In genomic region chr13:21670883-21671792, GRCh38 we compare ENCODE assay signal across 8 cellular contexts. TPM values are rescaled to one million over a fixed set of nuclear protein-coding genes. Genes with fewer than 3 reads are reported as not detected.
DNase-seq lines count a peak whose midpoint lies in the region; ATAC-seq and TF ChIP-seq lines count a peak whose summit lies in the region.

TSS of gene FGF9 (plus strand) at chr13:21671073. CDS start at chr13:21671913, 840 bp downstream.

- POLR2A ChIA-PET in OCI-LY7 (lab: Charles Lee), result interaction anchor here (1.0 to 1.5 kb wide), 4 partner anchors 11 to 78 kb away, joined by 3 to 4 read pairs (median 3); no protein-coding TSS in a partner anchor

- H3K9me2 ChIP-seq in OCI-LY7 (ENCODE audit: insufficient read depth, low read length), result no peaks in the 10 kb centered on the region

- TSS peak; percentile 81 for BruUV-seq in OCI-LY7 (replicated peaks; lab: Mats Ljungman, UMichigan)

- intact Hi-C loops in OCI-LY7 (cut with micrococcal nuclease; ENCODE audit: unreplicated experiment) (loop anchor here (1.0 to 10.0 kb wide), 6 partner anchors 32 to 1704 kb away; partner anchors contain the start of genes MRPL57, SKA3 and ZDHHC20), natural killer cell (cut with micrococcal nuclease) (loop anchor here (1.0 kb wide), 1 partner anchor 67 kb away; the partner anchor contains the start of gene MICU2)

- H3K27ac ChIP-seq in HL-60 (replicated peaks), result no peak within 1 kb of the TSS
- peak within 1 kb of the TSS; percentile 72 for H3K27ac ChIP-seq in OCI-LY7 (ENCODE audit: low read depth, low read length, poor library complexity, severe bottlenecking)

- ATAC-seq in GM19468 (IDR thresholded peaks at IDR 0.05; ENCODE audit: extremely low read depth, unreplicated experiment), result peak; percentile 69
- peak; percentile 77 to 82 for ATAC-seq in activated T-cell treated with anti-CD3 and anti-CD28 coated beads, Interleukin-2, amount 50 U/mL, for 72 hours (replicated peaks in 1 of 2)
- peak; percentile 73 to 86 (median 77) for ATAC-seq in natural killer cell

- H3K36me3 Mint-ChIP-seq in activated T-cell treated with anti-CD3 and anti-CD28 coated beads, Interleukin-2, amount 50 U/mL, for 72 hours (ENCODE audit: insufficient read depth in 2 of 2), result no peaks in the 10 kb centered on the region
- H3K36me3 Mint-ChIP-seq in natural killer cell, result no peaks in the 10 kb centered on the region
- H3K36me3 Mint-ChIP-seq in stimulated activated naive CD8-positive, alpha-beta T cell treated with anti-CD3 and anti-CD28 coated beads, Interleukin-15, Interleukin-2, amounts not matched to agents 100 ng/mL and 50 ng/mL, for 24 hours (ENCODE audit: low read depth), result no peaks in the 10 kb centered on the region

- DNase-seq in DMS 273 treated with DMSO at 0.1 percent for 48 hours (lab: John Stamatoyannopoulos, UW) (peak; percentile 30), HL-60 (ENCODE audit: low read depth in 1 of 2, low spot score in 1 of 2) (peak; percentile 43 to 58), OCI-LY7 (ENCODE audit: low spot score) (peak; percentile 92), fibroblast of mammary gland (ENCODE audit: low read depth) (peak; percentile 60), natural killer cell (peak; percentile 78)
- DNase-seq in activated T-cell treated with anti-CD3 and anti-CD28 coated beads, Interleukin-2, amount 50 U/mL, for 72 hours, result peak; percentile 83 to 89

- no peaks in the 10 kb centered on the region for H3K9me3 Mint-ChIP-seq in activated T-cell treated with anti-CD3 and anti-CD28 coated beads, Interleukin-2, amount 50 U/mL, for 72 hours
- H3K9me3 Mint-ChIP-seq in natural killer cell, result no peaks in the 10 kb centered on the region
- H3K9me3 Mint-ChIP-seq in stimulated activated naive CD8-positive, alpha-beta T cell treated with anti-CD3 and anti-CD28 coated beads, Interleukin-15, Interleukin-2, amounts not matched to agents 100 ng/mL and 50 ng/mL, for 24 hours, result no peaks in the 10 kb centered on the region

- peak within 1 kb of the TSS; percentile 97 for H2AFZ ChIP-seq in OCI-LY7 (ENCODE audit: low read length)

- H3K4me3 Mint-ChIP-seq in activated T-cell treated with anti-CD3 and anti-CD28 coated beads, Interleukin-2, amount 50 U/mL, for 72 hours, result peak within 1 kb of the TSS; percentile 82 to 94
- peak within 1 kb of the TSS; percentile 98 for H3K4me3 Mint-ChIP-seq in natural killer cell
- H3K4me3 Mint-ChIP-seq in stimulated activated naive CD8-positive, alpha-beta T cell treated with anti-CD3 and anti-CD28 coated beads, Interleukin-15, Interleukin-2, amounts not matched to agents 100 ng/mL and 50 ng/mL, for 24 hours, result peak within 1 kb of the TSS; percentile 87

- peaks cover 52% of the 10 kb centered on the region for H3K27me3 Mint-ChIP-seq in activated T-cell treated with anti-CD3 and anti-CD28 coated beads, Interleukin-2, amount 50 U/mL, for 72 hours (ENCODE audit: low read depth)
- peaks cover 17 to 37% of the 10 kb centered on the region in 2 donors for H3K27me3 Mint-ChIP-seq in natural killer cell (ENCODE audit: low read depth in 2 of 2)
- H3K27me3 Mint-ChIP-seq in stimulated activated naive CD8-positive, alpha-beta T cell treated with anti-CD3 and anti-CD28 coated beads, Interleukin-15, Interleukin-2, amounts not matched to agents 100 ng/mL and 50 ng/mL, for 24 hours, result peaks cover 55% of the 10 kb centered on the region

- peaks cover 41% of the 10 kb centered on the region for H3K4me1 ChIP-seq in OCI-LY7 (ENCODE audit: insufficient read depth, low read length, poor library complexity, severe bottlenecking)

- no peaks in the 10 kb centered on the region for H3K9me3 ChIP-seq in OCI-LY7 (ENCODE audit: low read length)

- 0 out of 2 replicates have a peak, but pooled peaks cover 8% of the 10 kb centered on the region for H4K20me1 ChIP-seq in OCI-LY7 (ENCODE audit: insufficient read depth, low read length)

- H3K27ac Mint-ChIP-seq in activated T-cell treated with anti-CD3 and anti-CD28 coated beads, Interleukin-2, amount 50 U/mL, for 72 hours, result peak within 1 kb of the TSS; percentile 61
- peak within 1 kb of the TSS; percentile 79 to 87 for H3K27ac Mint-ChIP-seq in natural killer cell
- H3K27ac Mint-ChIP-seq in stimulated activated naive CD8-positive, alpha-beta T cell treated with anti-CD3 and anti-CD28 coated beads, Interleukin-15, Interleukin-2, amounts not matched to agents 100 ng/mL and 50 ng/mL, for 24 hours, result peak within 1 kb of the TSS; percentile 88

- peaks cover 46% of the 10 kb centered on the region for H3K4me1 Mint-ChIP-seq in activated T-cell treated with anti-CD3 and anti-CD28 coated beads, Interleukin-2, amount 50 U/mL, for 72 hours (ENCODE audit: low read depth)
- peaks cover 49 to 58% of the 10 kb centered on the region in 2 donors for H3K4me1 Mint-ChIP-seq in natural killer cell
- peaks cover 57% of the 10 kb centered on the region for H3K4me1 Mint-ChIP-seq in stimulated activated naive CD8-positive, alpha-beta T cell treated with anti-CD3 and anti-CD28 coated beads, Interleukin-15, Interleukin-2, amounts not matched to agents 100 ng/mL and 50 ng/mL, for 24 hours (ENCODE audit: low read depth)

- TF ChIP-seq CTCF in HL-60 (IDR thresholded peaks at IDR 0.05; ENCODE audit: insufficient read depth, low read length) (no peak), OCI-LY7 (conservative IDR thresholded peaks at IDR 0.05; ENCODE audit: low read length) (no peak), fibroblast of mammary gland (conservative IDR thresholded peaks at IDR 0.05; ENCODE audit: control insufficient read depth, insufficient read depth, low read depth, low read length) (no peak), natural killer cell (IDR thresholded peaks at IDR 0.05) (no peak)

- H3K4me3 ChIP-seq in HL-60 (replicated peaks; ENCODE audit: insufficient read depth, low read length), result peak within 1 kb of the TSS; percentile 41
- H3K4me3 ChIP-seq in OCI-LY7 (ENCODE audit: low read depth, low read length, poor library complexity, severe bottlenecking), result peak within 1 kb of the TSS; percentile 90
- peak within 1 kb of the TSS; percentile 22 for H3K4me3 ChIP-seq in fibroblast of mammary gland (ENCODE audit: control insufficient read depth, low read depth, low read length)

- H3K79me2 ChIP-seq in OCI-LY7 (ENCODE audit: insufficient read depth, low read depth, low read length), result no peaks in the 10 kb centered on the region

- no peaks in the 10 kb centered on the region for H3K36me3 ChIP-seq in OCI-LY7 (ENCODE audit: insufficient read depth, low read length)

- peaks cover 72% of the 10 kb centered on the region for H3K27me3 ChIP-seq in HL-60 (ENCODE audit: insufficient read depth, poor library complexity, severe bottlenecking)

- peak within 1 kb of the TSS; percentile 97 for H3K4me2 ChIP-seq in OCI-LY7 (ENCODE audit: low read length)

- CTCF ChIA-PET in OCI-LY7 (lab: Charles Lee; ENCODE audit: unreplicated experiment), result no interaction called here

RNA-seq across cellular contexts. Expression of gene FGF9, which starts in this region (rescaled TPM):
- 2.2 and 4.7 TPM in 2 replicates for total RNA-seq in OCI-LY7 (2014; rRNA removed; shearing (Covaris generic))
- total RNA-seq in OCI-LY7 (2022), result 11.4 and 14.4 TPM in 2 replicates
- under 1 TPM; 0.46 to 0.67 TPM for total RNA-seq in activated T-cell treated with anti-CD3 and anti-CD28 coated beads, Interleukin-2, amount 50 U/mL, for 72 hours
- 1 to 10 TPM in 1 of 3 donors, under 1 TPM in 2; 0.28 to 1.2 (median 0.80) TPM for total RNA-seq in natural killer cell

Comparison
In these comparisons a context has a peak if more than half of its experiments do, and no peak if none do; other contexts are left out.
1. Peak in DNase-seq and ATAC-seq in activated T-cell treated with anti-CD3 and anti-CD28 coated beads, Interleukin-2, amount 50 U/mL, for 72 hours; RNA of the gene not detected or under 1 TPM.
2. DNase-seq: peak in every context shown above with its lines; median percentile 92 in OCI-LY7; 86 in activated T-cell treated with anti-CD3 and anti-CD28 coated beads, Interleukin-2, amount 50 U/mL, for 72 hours; 78 in natural killer cell; 60 in fibroblast of mammary gland; 50 in HL-60; 30 in DMS 273 treated with DMSO at 0.1 percent for 48 hours.
3. H3K4me3 ChIP-seq: peak in every context shown above with its lines; median percentile 90 in OCI-LY7; 41 in HL-60; 22 in fibroblast of mammary gland.